Comparison of ENCODE assay signal across 32 cellular contexts in genomic region chr20:63045991-63046390, GRCh38. TPM values are rescaled to one million over a fixed set of nuclear protein-coding genes. Genes with fewer than 3 reads are reported as not detected.
"Had no signal": no experiment of that assay in that cellular context is flagged by ENCODE, and none has a peak within 500 bp of the region (broad histone marks: within the 10 kb centered on the region; RNA-seq: fewer than 3 reads in every experiment).

No MANE protein-coding gene starts in this region.

- H3K27ac ChIP-seq: coronary artery, esophagus muscularis mucosa, foreskin keratinocyte, gastroesophageal sphincter, neural progenitor cell, prostate gland, sigmoid colon, testis, tibial artery had no signal

- DNase-seq: dermis blood vessel endothelial cell; effector memory CD4-positive, alpha-beta T cell; foreskin keratinocyte; hypothalamus; immature natural killer cell; islet precursor cell; mesenchymal stem cell; naive B cell; right cardiac atrium; sigmoid colon; stimulated activated CD4-positive, alpha-beta T cell treated with anti-CD3 and anti-CD28 coated beads, Interleukin-4, amount 100 ng/mL, for 4 hours; stimulated activated naive CD8-positive, alpha-beta T cell treated with anti-CD3 and anti-CD28 coated beads, Interleukin-15, Interleukin-2, amounts not matched to agents 100 U/mL and 50 U/mL, for 24 hours; substantia nigra; testis; tibial artery had no signal

- FAIRE-seq: endothelial cell of umbilical vein had no signal

- H3K4me2 ChIP-seq: neural progenitor cell had no signal

- ATAC-seq: foreskin keratinocyte; gastroesophageal sphincter; mucosa of descending colon; natural killer cell treated with Interleukin-12 subunit alpha and Interleukin-12 subunit beta and Interleukin-15 and Interleukin-18, amount 100 ng/mL, for 72 hours; right cardiac atrium; stimulated activated memory B cell treated with anti-CD40 and anti-IgM and Interleukin-4, amounts not matched to agents 10 μg/mL and 1 μg/mL and 100 μg/mL, for 72 hours; stimulated activated naive CD8-positive, alpha-beta T cell treated with anti-CD3 and anti-CD28 coated beads, Interleukin-15, Interleukin-2, amounts not matched to agents 100 U/mL and 50 U/mL, for 24 hours had no signal

- H3K9ac ChIP-seq: neural progenitor cell had no signal

- H3K4me1 ChIP-seq: esophagus muscularis mucosa, foreskin keratinocyte, gastroesophageal sphincter, neural progenitor cell, prostate gland, sigmoid colon, testis, tibial artery had no signal

- H3K27me3 ChIP-seq: testis had no signal

- H2AFZ ChIP-seq: neural progenitor cell had no signal

- H3K4me3 ChIP-seq: coronary artery, esophagus muscularis mucosa, gastroesophageal sphincter, mucosa of descending colon, neural progenitor cell, prostate gland, sigmoid colon, testis, tibial artery had no signal

- H3K9me3 ChIP-seq: esophagus muscularis mucosa, mucosa of descending colon, prostate gland, sigmoid colon, testis, tibial artery had no signal

- H3K36me3 ChIP-seq: esophagus muscularis mucosa, gastroesophageal sphincter, neural progenitor cell, prostate gland, sigmoid colon, tibial artery had no signal

RNA-seq across cellular contexts. Expression of gene BHLHE23, which starts 39.2 kb away (rescaled TPM):
- total RNA-seq: dermis blood vessel endothelial cell; endothelial cell of umbilical vein; epithelial cell of proximal tubule; esophagus muscularis mucosa; fibroblast of lung; foreskin keratinocyte; gastroesophageal sphincter; liver; lung microvascular endothelial cell; mesothelial cell of epicardium; mucosa of descending colon; natural killer cell treated with Interleukin-12 subunit alpha and Interleukin-12 subunit beta and Interleukin-15 and Interleukin-18, amount 100 ng/mL, for 72 hours; osteoblast; right cardiac atrium; sigmoid colon; skeletal muscle tissue had no signal
- polyA plus RNA-seq: endothelial cell of umbilical vein, fibroblast of lung, foreskin keratinocyte, immature natural killer cell, liver, right cardiac atrium, sigmoid colon, urinary bladder had no signal
